Comparison of ENCODE assay signal across 10 cellular contexts in the genomic region with DNA sequence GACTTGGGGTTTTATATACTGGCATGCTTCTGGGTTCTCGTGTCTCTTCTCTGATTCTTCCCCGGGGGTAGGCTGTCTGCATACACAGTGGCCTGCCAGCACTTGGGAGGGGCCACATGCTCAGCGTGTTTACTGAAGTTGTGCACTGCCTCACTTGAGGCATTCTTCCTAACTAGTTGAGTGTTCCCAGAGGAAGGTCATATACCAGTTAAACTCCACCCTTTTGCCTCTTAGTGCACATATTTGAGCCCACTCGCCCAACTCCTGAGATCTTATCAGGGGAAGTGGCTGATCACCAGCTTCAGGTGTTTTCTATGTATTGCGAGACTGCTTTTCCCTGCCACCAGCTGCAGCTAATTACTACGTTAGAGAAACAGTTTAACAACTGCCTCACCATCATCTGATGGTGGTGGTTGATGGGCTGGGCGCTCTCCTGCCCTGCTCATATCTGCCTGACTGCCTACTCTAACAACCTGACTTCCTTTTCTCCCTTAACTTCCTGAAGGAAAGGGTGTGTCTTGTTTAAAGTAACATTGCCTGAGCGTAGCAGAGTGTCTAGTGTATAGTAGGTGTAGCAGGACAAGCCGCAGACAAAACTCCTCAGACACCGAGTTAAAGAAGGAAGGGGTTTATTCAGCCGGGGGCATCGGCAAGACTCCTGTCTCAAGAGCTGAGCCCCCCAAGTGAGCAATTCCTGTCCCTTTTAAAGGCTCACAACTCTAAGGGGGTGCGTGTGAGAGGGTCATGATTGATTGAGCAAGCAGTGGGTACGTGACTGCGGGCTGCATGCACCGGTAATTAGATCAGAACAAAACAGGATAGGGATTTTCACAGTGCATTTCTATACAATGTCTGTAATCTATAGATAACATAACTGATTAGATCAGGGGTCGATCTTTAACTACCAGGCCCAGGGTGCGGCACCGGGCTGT.
DNase-seq lines count a peak whose midpoint lies in the region; ATAC-seq, FAIRE-seq and TF ChIP-seq lines count a peak whose summit lies in the region.
"Had no signal": no experiment of that assay in that cellular context is flagged by ENCODE, and none has a peak within 500 bp of the region (broad histone marks: within the 10 kb centered on the region; RNA-seq: fewer than 3 reads in every experiment).

No MANE protein-coding gene starts in this region.

- POLR2A ChIA-PET in activated B cell treated with CpG ODN at 0.5 μM for 24 hours (lab: Charles Lee), result interaction anchor here (0.6 to 2.4 kb wide), 4 partner anchors 58 to 488 kb away, joined by 3 to 9 read pairs (median 6); a partner anchor contains a TSS

- H3K27ac Mint-ChIP-seq in activated B cell treated with CpG ODN at 0.5 μM for 24 hours (peak overlapping the region; percentile 89), immature natural killer cell (no peak overlapping the region)

- no peak for TF ChIP-seq CTCF in activated B cell treated with CpG ODN at 0.5 μM for 24 hours (IDR thresholded peaks at IDR 0.05)

- H3K9me3 Mint-ChIP-seq in activated B cell treated with CpG ODN at 0.5 μM for 24 hours (no peaks in the 10 kb centered on the region), immature natural killer cell (no peaks in the 10 kb centered on the region)

- no peak for FAIRE-seq in GM19239 (lab: Jason Lieb, UNC)

- H3K4me1 Mint-ChIP-seq in activated B cell treated with CpG ODN at 0.5 μM for 24 hours, result peaks cover 30% of the 10 kb centered on the region
- peaks cover 16 to 17% of the 10 kb centered on the region in 2 donors for H3K4me1 Mint-ChIP-seq in immature natural killer cell

- H3K4me3 Mint-ChIP-seq in activated B cell treated with CpG ODN at 0.5 μM for 24 hours (peak overlapping the region; percentile 77), immature natural killer cell (peak overlapping the region in 4 of 5 donors; percentile 1 to 53 (median 21))

- H3K36me3 Mint-ChIP-seq in activated B cell treated with CpG ODN at 0.5 μM for 24 hours (ENCODE audit: low read depth) (no peaks in the 10 kb centered on the region), immature natural killer cell (no peaks in the 10 kb centered on the region)

- CTCF ChIA-PET in activated B cell treated with CpG ODN at 0.5 μM for 24 hours (lab: Charles Lee), result interaction anchor here (1.3 to 2.8 kb wide), 5 partner anchors 30 to 99 kb away, joined by 3 to 13 read pairs (median 5); no protein-coding TSS in a partner anchor

- no peaks in the 10 kb centered on the region for H3K27me3 Mint-ChIP-seq in activated B cell treated with CpG ODN at 0.5 μM for 24 hours
- peaks cover 0 to 3% (median 2%) of the 10 kb centered on the region in 3 donors for H3K27me3 Mint-ChIP-seq in immature natural killer cell (ENCODE audit: low read depth in 3 of 3)

- DNase-seq in stimulated activated CD4-positive, alpha-beta T cell treated with anti-CD3 and anti-CD28 coated beads, Interleukin-15, amount 100 ng/mL, for 24 hours, result peak; percentile 7
- DNase-seq in stimulated activated CD4-positive, alpha-beta T cell treated with anti-CD3 and anti-CD28 coated beads, Interleukin-1b, Interleukin-23, amount 100 ng/mL, for 48 hours, result no peak
- no peak for DNase-seq in activated B cell treated with CpG ODN at 0.5 μM for 24 hours
- no peak for DNase-seq in immature natural killer cell
- no peak for DNase-seq in SW 1271 (lab: John Stamatoyannopoulos, UW)
- DNase-seq in GM19239 (ENCODE audit: insufficient read length, low spot score), result no peak
- no peak for DNase-seq in COLO829 (ENCODE audit: low spot score)
- DNase-seq: anterior cingulate cortex, occipital lobe had no signal

- intact Hi-C loops in activated B cell treated with CpG ODN at 0.5 μM for 24 hours (cut with micrococcal nuclease), result loop anchor here (1.0 to 2.0 kb wide), 3 partner anchors 30 to 99 kb away; no protein-coding TSS in a partner anchor

- ATAC-seq in activated B cell treated with CpG ODN at 0.5 μM for 24 hours (ENCODE audit: low read depth), result peak; percentile 77
- no peak for ATAC-seq in GM21515 (IDR thresholded peaks at IDR 0.05; ENCODE audit: unreplicated experiment)
